Comparison of ENCODE assay signal across 1 cellular context in the genomic region with DNA sequence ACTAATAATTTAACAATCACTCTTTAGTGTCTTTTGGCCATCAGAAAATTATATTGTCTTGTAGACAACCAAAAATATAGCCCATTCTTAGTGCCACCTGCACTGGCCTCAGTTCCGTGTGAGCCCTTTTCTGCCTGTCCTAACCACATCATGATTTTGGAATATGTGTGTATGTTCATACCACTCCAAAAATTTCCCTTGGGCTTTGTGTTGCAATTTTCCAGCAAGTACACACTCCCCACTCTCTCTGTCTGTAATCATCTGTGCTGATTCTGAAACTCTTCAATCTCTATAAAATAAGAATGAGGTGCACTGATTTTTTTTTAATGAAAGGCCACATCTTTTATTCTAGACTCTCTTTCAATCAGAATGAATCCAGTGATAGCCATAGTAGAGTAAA.
TF ChIP-seq lines count a peak whose summit lies in the region.

No MANE protein-coding gene starts in this region.

TF ChIP-seq in H1, 55 proteins besides CTCF, POLR2A, EP300 and RAD21 (continued from another document):
- no peak for TF ChIP-seq CBX8 (IDR thresholded peaks at IDR 0.05; ENCODE audit: borderline replicate concordance, low read depth, low read length)
- no peak for TF ChIP-seq CBX5 (IDR thresholded peaks at IDR 0.05; ENCODE audit: low read depth, low read length)
- no peak for TF ChIP-seq YY1 (IDR thresholded peaks at IDR 0.05; ENCODE audit: low read depth, low read length)
- TF ChIP-seq RBBP5 (IDR thresholded peaks at IDR 0.05; ENCODE audit: borderline replicate concordance, low read depth, low read length): no peak
TF ChIP-seq in H1: peak in this region for 0.
